7 cellular contexts compared by ENCODE assay signal in the genomic region with DNA sequence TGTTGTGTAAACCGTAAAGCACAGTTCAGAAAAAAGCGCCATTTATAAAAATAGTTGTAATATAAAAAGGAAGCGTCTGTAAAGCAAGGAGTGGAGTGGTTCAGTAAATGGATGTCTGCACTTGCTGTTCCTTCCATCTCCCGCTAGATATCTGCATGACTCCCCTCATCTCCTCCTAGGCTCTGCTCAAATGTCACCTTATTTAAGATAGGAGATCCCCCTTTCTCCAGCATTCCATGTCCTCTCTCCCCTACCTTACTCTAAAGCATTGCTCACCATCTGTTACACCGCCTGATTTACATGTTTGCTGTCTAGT. TPM values are rescaled to one million over a fixed set of nuclear protein-coding genes. Genes with fewer than 3 reads are reported as not detected.
A peak's percentile ranks its signal among the peaks of the same experiment; 100 is the strongest.
DNase-seq lines count a peak whose midpoint lies in the region; ATAC-seq and TF ChIP-seq lines count a peak whose summit lies in the region.

No MANE protein-coding gene starts in this region.

- DNase-seq in natural killer cell (no peak), HuH-7.5 (ENCODE audit: low spot score) (no peak), hepatic stellate cell (ENCODE audit: low spot score) (no peak), ACHN (no peak)

- in situ Hi-C loops in ACHN (cut with HindIII; ENCODE audit: low pct_ligation_motif_present, low pct_unique_long_range_greater_than_20kb, low sequenced_read_pairs) = no loop called here

- H3K9me3 Mint-ChIP-seq in dendritic cell treated with granulocyte-macrophage colony-stimulating factor and Interleukin-4, amounts not matched to agents 40 ng/mL and 50 ng/mL, for 4 days = no peaks in the 10 kb centered on the region
- H3K9me3 Mint-ChIP-seq in natural killer cell = no peaks in the 10 kb centered on the region

- H3K27me3 ChIP-seq in HUES6 (ENCODE audit: control insufficient read depth, insufficient read depth, low read length) = peaks cover 4% of the 10 kb centered on the region; the same call in 1 of the 2 replicates

- H3K27ac ChIP-seq in HUES6 (ENCODE audit: low read depth, low read length) = peak overlapping the region; percentile 15; the same call in 1 of the 2 replicates

- peak overlapping the region; percentile 81 for H3K4me3 Mint-ChIP-seq in dendritic cell treated with granulocyte-macrophage colony-stimulating factor and Interleukin-4, amounts not matched to agents 40 ng/mL and 50 ng/mL, for 4 days
- H3K4me3 Mint-ChIP-seq in natural killer cell = peak overlapping the region; percentile 79

- H3K9ac ChIP-seq in HUES6 (ENCODE audit: low read length) = peak overlapping the region; percentile 85

- peaks cover 15% of the 10 kb centered on the region for H3K27me3 Mint-ChIP-seq in dendritic cell treated with granulocyte-macrophage colony-stimulating factor and Interleukin-4, amounts not matched to agents 40 ng/mL and 50 ng/mL, for 4 days
- peaks cover 0 to 4% of the 10 kb centered on the region in 2 donors for H3K27me3 Mint-ChIP-seq in natural killer cell (ENCODE audit: low read depth in 2 of 2)

- H3K36me3 Mint-ChIP-seq in dendritic cell treated with granulocyte-macrophage colony-stimulating factor and Interleukin-4, amounts not matched to agents 40 ng/mL and 50 ng/mL, for 4 days (ENCODE audit: low read depth) = peaks cover 33% of the 10 kb centered on the region
- H3K36me3 Mint-ChIP-seq in natural killer cell = no peaks in the 10 kb centered on the region

- H3K36me3 ChIP-seq in HUES6 (ENCODE audit: control insufficient read depth, insufficient read depth, low read length) = peaks cover 9% of the 10 kb centered on the region

- peaks cover 18% of the 10 kb centered on the region for H3K4me1 Mint-ChIP-seq in dendritic cell treated with granulocyte-macrophage colony-stimulating factor and Interleukin-4, amounts not matched to agents 40 ng/mL and 50 ng/mL, for 4 days (ENCODE audit: low read depth)
- peaks cover 23 to 28% of the 10 kb centered on the region in 2 donors for H3K4me1 Mint-ChIP-seq in natural killer cell

- no peaks in the 10 kb centered on the region for H3K4me1 ChIP-seq in HUES6 (ENCODE audit: control insufficient read depth, insufficient read depth, low read length)

- intact Hi-C loops in dendritic cell treated with granulocyte-macrophage colony-stimulating factor and Interleukin-4, amounts not matched to agents 40 ng/mL and 50 ng/mL, for 4 days (cut with micrococcal nuclease) = no loop called here
- intact Hi-C loops in natural killer cell (cut with micrococcal nuclease) = no loop called here

- H3K27ac Mint-ChIP-seq in dendritic cell treated with granulocyte-macrophage colony-stimulating factor and Interleukin-4, amounts not matched to agents 40 ng/mL and 50 ng/mL, for 4 days = peak overlapping the region; percentile 93
- H3K27ac Mint-ChIP-seq in natural killer cell = peak overlapping the region; percentile 94 to 95

- H3K4me3 ChIP-seq in HUES6 (ENCODE audit: low read depth, low read length) = peak overlapping the region; percentile 92

- no peaks in the 10 kb centered on the region for H3K9me3 ChIP-seq in HUES6 (ENCODE audit: control insufficient read depth, insufficient read depth, low read depth, low read length)

- TF ChIP-seq CTCF in natural killer cell (IDR thresholded peaks at IDR 0.05) = no peak

- ATAC-seq in GM21381 (IDR thresholded peaks at IDR 0.05; ENCODE audit: unreplicated experiment) (peak; percentile 15), natural killer cell (peak in 2 of 3 donors; percentile 9 to 24)

RNA-seq across cellular contexts. Expression of gene MUL1, which starts 0.7 kb away (rescaled TPM):
- 10 to 100 TPM; 21.0 to 29.5 (median 28.8) TPM for total RNA-seq in natural killer cell

RNA-seq across cellular contexts. Expression of gene CAMK2N1, which starts 21.2 kb away (rescaled TPM):
- 1 to 10 TPM; 1.6 to 2.6 (median 1.6) TPM for total RNA-seq in natural killer cell

RNA-seq across cellular contexts. Expression of gene FAM43B, which starts 45.2 kb away (rescaled TPM):
- not detected for total RNA-seq in natural killer cell
